8 cellular contexts compared by ENCODE assay signal in the genomic region with DNA sequence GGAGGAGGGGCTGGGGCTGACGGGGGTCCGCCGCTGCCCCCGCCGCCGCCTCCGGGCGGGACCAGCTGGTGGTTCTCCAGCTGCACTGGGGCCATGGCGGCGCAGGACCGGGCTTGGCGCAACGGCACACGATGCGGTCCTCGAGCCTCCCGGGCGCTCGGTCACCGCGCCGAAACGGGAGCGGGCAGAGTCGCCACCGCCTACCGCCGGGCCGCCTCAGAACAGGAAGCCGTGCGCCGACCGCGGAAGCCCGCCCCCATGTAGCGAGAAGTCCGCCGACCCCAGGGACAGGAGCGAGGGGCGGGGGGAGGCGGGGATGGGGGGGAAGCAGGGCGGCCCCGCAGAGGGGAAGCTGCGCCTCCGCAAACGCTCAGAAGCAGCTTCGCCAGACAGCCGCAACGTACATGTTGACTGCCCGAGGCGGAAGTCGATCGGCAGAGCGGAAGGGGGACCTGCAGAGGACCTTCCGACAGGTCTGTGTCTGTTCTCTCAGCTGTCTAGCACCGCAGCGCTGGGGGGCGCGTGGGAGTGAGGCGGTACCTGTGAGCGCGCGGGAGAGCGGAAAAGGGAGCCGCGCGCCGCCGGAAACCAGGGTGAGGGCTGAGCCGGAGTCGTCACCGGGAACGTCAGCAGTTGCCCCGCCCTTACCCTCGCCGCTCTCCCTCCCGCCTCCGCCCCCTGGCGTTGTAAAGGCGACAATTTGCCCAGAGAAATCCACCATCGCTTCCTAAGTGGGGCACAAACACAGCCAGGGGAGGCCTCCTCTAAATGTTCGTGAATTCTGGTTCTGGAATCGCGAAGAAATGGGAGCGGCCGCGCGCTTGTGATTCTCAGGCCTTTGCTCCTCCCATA.
DNase-seq lines count a peak whose midpoint lies in the region; ATAC-seq, FAIRE-seq and TF ChIP-seq lines count a peak whose summit lies in the region.

MED14 (minus strand) TSS at position 225 of the 852 bp plus-strand sequence; CDS start at position 95, 130 bp downstream.

- peak within 1 kb of the TSS; percentile 87 to 94 (median 93) for H3K4me3 Mint-ChIP-seq in nephron
- peak within 1 kb of the TSS; percentile 88 for H3K4me3 Mint-ChIP-seq in stimulated activated naive CD8-positive, alpha-beta T cell treated with anti-CD3 and anti-CD28 coated beads, Interleukin-15, Interleukin-2, amounts not matched to agents 100 ng/mL and 50 ng/mL, for 24 hours

- H3K9me3 ChIP-seq in ES-I3 (ENCODE audit: control insufficient read depth, insufficient read depth, low read length) (no peaks in the 10 kb centered on the region), RWPE2 (ENCODE audit: severe bottlenecking) (no peaks in the 10 kb centered on the region)

- TF ChIP-seq CTCF in RWPE2 (IDR thresholded peaks at IDR 0.05; ENCODE audit: poor library complexity, severe bottlenecking) (peak; percentile 40), nephron (IDR thresholded peaks at IDR 0.05; ENCODE audit: unreplicated experiment in 3 of 3) (peak; percentile 29 to 52 (median 37))

- peaks cover 20% of the 10 kb centered on the region for H3K4me1 Mint-ChIP-seq in nephron
- H3K4me1 Mint-ChIP-seq in stimulated activated naive CD8-positive, alpha-beta T cell treated with anti-CD3 and anti-CD28 coated beads, Interleukin-15, Interleukin-2, amounts not matched to agents 100 ng/mL and 50 ng/mL, for 24 hours (ENCODE audit: low read depth), result peaks cover 50% of the 10 kb centered on the region

- FAIRE-seq in H54 (lab: Jason Lieb, UNC), result no peak

- peak within 1 kb of the TSS; percentile 67 for H3K9ac ChIP-seq in ES-I3 (ENCODE audit: low read depth, low read length)

- DNase-seq in H54 (ENCODE audit: insufficient read length, low spot score), result peak; percentile 33
- peak; percentile 86 for DNase-seq in LoVo (ENCODE audit: low spot score)
- peak; percentile 82 for DNase-seq in RWPE2 (ENCODE audit: low spot score)
- peak; percentile 94 for DNase-seq in activated T-helper 9 cell treated with anti-CD3 and anti-CD28 coated beads, Interleukin-2, amount 50 U/mL, for 16 hours (ENCODE audit: low read depth)
- peak; percentile 72 for DNase-seq in fibroblast of peridontal ligament (ENCODE audit: extremely low read depth)

- H3K36me3 Mint-ChIP-seq in nephron (ENCODE audit: low read depth), result no peaks in the 10 kb centered on the region
- peaks cover 13% of the 10 kb centered on the region for H3K36me3 Mint-ChIP-seq in stimulated activated naive CD8-positive, alpha-beta T cell treated with anti-CD3 and anti-CD28 coated beads, Interleukin-15, Interleukin-2, amounts not matched to agents 100 ng/mL and 50 ng/mL, for 24 hours (ENCODE audit: low read depth)

- no peaks in the 10 kb centered on the region for H3K9me3 Mint-ChIP-seq in nephron
- H3K9me3 Mint-ChIP-seq in stimulated activated naive CD8-positive, alpha-beta T cell treated with anti-CD3 and anti-CD28 coated beads, Interleukin-15, Interleukin-2, amounts not matched to agents 100 ng/mL and 50 ng/mL, for 24 hours, result no peaks in the 10 kb centered on the region

- H3K27ac ChIP-seq in RWPE2 (ENCODE audit: poor library complexity, severe bottlenecking), result peak within 1 kb of the TSS; percentile 81

- no peaks in the 10 kb centered on the region for H3K27me3 Mint-ChIP-seq in nephron (ENCODE audit: low read depth)
- no peaks in the 10 kb centered on the region for H3K27me3 Mint-ChIP-seq in stimulated activated naive CD8-positive, alpha-beta T cell treated with anti-CD3 and anti-CD28 coated beads, Interleukin-15, Interleukin-2, amounts not matched to agents 100 ng/mL and 50 ng/mL, for 24 hours

- H3K27me3 ChIP-seq in RWPE2 (ENCODE audit: insufficient read depth, poor library complexity, severe bottlenecking), result no peaks in the 10 kb centered on the region

- TF ChIP-seq POLR2A in H54 (IDR thresholded peaks at IDR 0.05; ENCODE audit: low read depth, low read length), result peak; percentile 46

- peak within 1 kb of the TSS; percentile 97 to 98 (median 97) for H3K27ac Mint-ChIP-seq in nephron
- peak within 1 kb of the TSS; percentile 94 for H3K27ac Mint-ChIP-seq in stimulated activated naive CD8-positive, alpha-beta T cell treated with anti-CD3 and anti-CD28 coated beads, Interleukin-15, Interleukin-2, amounts not matched to agents 100 ng/mL and 50 ng/mL, for 24 hours

- H3K4me1 ChIP-seq in ES-I3 (ENCODE audit: insufficient read depth, low read length) (no peaks in the 10 kb centered on the region), RWPE2 (ENCODE audit: insufficient read depth, poor library complexity, severe bottlenecking) (no peaks in the 10 kb centered on the region)

- ATAC-seq in RWPE2 (ENCODE audit: low read depth), result peak; percentile 92

- peak within 1 kb of the TSS; percentile 59 for H3K4me3 ChIP-seq in RWPE2 (ENCODE audit: severe bottlenecking)

- no peaks in the 10 kb centered on the region for H3K36me3 ChIP-seq in ES-I3 (ENCODE audit: insufficient read depth, low read length)
- no peaks in the 10 kb centered on the region for H3K36me3 ChIP-seq in RWPE2 (ENCODE audit: low read depth)

Comparison
In these comparisons a context has a peak if more than half of its experiments do, and no peak if none do; other contexts are left out.
1. Peak in every context shown above with its lines: DNase-seq, ATAC-seq, H3K4me3 ChIP-seq and H3K27ac ChIP-seq.
2. DNase-seq: peak in every context shown above with its lines; median percentile 94 in activated T-helper 9 cell treated with anti-CD3 and anti-CD28 coated beads, Interleukin-2, amount 50 U/mL, for 16 hours; 86 in LoVo; 82 in RWPE2; 72 in fibroblast of peridontal ligament; 33 in H54.